ENCODE assay signal across 16 cellular contexts in the genomic region with DNA sequence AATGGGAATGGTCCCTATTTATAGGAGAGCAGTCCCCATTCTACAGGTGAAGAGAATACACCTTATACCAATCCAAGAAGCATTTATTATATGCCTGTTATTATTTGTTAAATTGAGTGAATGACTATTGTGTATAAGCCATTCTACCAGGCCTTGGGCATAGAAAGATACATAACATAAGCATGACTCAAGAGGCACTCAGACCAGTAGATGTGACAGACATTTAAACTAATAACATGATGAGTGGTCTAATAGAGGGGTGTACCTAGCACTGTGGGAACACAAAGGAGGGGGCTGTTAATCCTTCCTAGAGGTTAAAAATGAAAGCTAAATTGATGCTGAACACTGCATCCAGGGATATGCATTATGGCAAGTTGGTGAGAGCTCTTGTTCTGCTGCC.
DNase-seq lines count a peak whose midpoint lies in the region; ATAC-seq, FAIRE-seq and TF ChIP-seq lines count a peak whose summit lies in the region.
"Had no signal": no experiment of that assay in that cellular context is flagged by ENCODE, and none has a peak within 500 bp of the region (broad histone marks: within the 10 kb centered on the region; RNA-seq: fewer than 3 reads in every experiment).

No MANE protein-coding gene starts in this region.

- FAIRE-seq in D721Med (lab: Jason Lieb, UNC), result no peak

- in situ Hi-C loops in GM13977 (cut with MboI; ENCODE audit: low pct_unique_long_range_greater_than_20kb, low sequenced_read_pairs, unreplicated experiment), result no loop called here

- DNase-seq in DMS53 treated with DMSO at 0.1 percent for 48 hours (lab: John Stamatoyannopoulos, UW; ENCODE audit: unreplicated experiment) (peak; percentile 29), NCI-H1417 (lab: John Stamatoyannopoulos, UW) (peak in 2 of 3 experiments; percentile 85 to 97), SJCRH30 (no peak), kidney tubule cell (ENCODE audit: low spot score) (peak; percentile 66), D721Med (ENCODE audit: insufficient read length, low spot score) (no peak), GM13977 (ENCODE audit: low spot score) (no peak), DMS 273 (lab: John Stamatoyannopoulos, UW; ENCODE audit: unreplicated experiment) (no peak)
- DNase-seq: activated CD4-positive, alpha-beta T cell treated with anti-CD3 and anti-CD28 coated beads, Interleukin-2, amount 50 U/mL, for 4 hours; activated effector memory CD4-positive, alpha-beta T cell treated with anti-CD3 and anti-CD28 coated beads, Interleukin-2, amount 50 U/mL, for 16 hours; nephron progenitor cell; T-helper 9 cell had no signal

- no peaks in the 10 kb centered on the region for H3K27me3 ChIP-seq in SJCRH30
- H3K27me3 ChIP-seq: BLaER1, heart right ventricle, left lung, Peyer's patch had no signal

- H3K4me3 ChIP-seq in SJCRH30, result no peak overlapping the region
- H3K4me3 ChIP-seq: BLaER1, heart right ventricle, left lung, Peyer's patch had no signal

- no peak for ATAC-seq in GM18870 (IDR thresholded peaks at IDR 0.05; ENCODE audit: unreplicated experiment)

- peak overlapping the region; percentile 5; the same call in 1 of the 2 replicates for H3K27ac ChIP-seq in SJCRH30
- H3K27ac ChIP-seq: BLaER1, heart right ventricle had no signal

- H3K9me3 ChIP-seq in SJCRH30 (replicated peaks), result no peaks in the 10 kb centered on the region
- H3K9me3 ChIP-seq: BLaER1, heart right ventricle, left lung, Peyer's patch had no signal

- TF ChIP-seq CTCF in D721Med (IDR thresholded peaks at IDR 0.05; ENCODE audit: insufficient read depth, missing control alignments) (no peak), GM13977 (IDR thresholded peaks at IDR 0.05; ENCODE audit: extremely low read depth, insufficient read depth, missing control alignments) (no peak)

- peaks cover 32% of the 10 kb centered on the region for H3K4me1 ChIP-seq in SJCRH30
- H3K4me1 ChIP-seq: BLaER1, Peyer's patch had no signal

- H3K36me3 ChIP-seq in SJCRH30, result no peaks in the 10 kb centered on the region
- H3K36me3 ChIP-seq: BLaER1, heart right ventricle, left lung, Peyer's patch had no signal

Comparison
In these comparisons a context has a peak if more than half of its experiments do, and no peak if none do; other contexts are left out.
1. DNase-seq: peak in DMS53 treated with DMSO at 0.1 percent for 48 hours (single experiment), NCI-H1417 (2 of 3) and kidney tubule cell (single experiment); none in SJCRH30 (0 of 2), D721Med (single experiment), GM13977 (single experiment) and DMS 273 (single experiment).